1 cellular context compared by ENCODE assay signal in the genomic region with DNA sequence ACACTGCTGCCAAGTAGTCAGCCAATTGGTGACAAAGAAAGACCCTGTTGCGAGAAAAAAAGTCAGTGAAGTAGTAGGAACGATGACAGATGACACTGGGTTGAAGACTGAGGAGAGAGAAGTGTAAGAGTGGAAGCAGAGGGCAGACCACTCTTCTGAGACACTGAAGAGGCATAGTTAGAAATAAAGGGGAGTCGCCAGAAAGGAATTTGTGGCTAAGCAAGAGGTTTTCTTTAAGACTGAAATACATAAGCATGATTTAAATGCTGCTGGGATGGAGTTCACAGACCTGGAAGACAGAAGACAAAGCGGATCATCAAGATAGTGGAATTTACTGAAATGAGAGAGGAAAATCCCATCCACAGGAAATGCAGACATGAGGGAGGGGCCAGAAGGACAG.
TF ChIP-seq lines count a peak whose summit lies in the region.

No MANE protein-coding gene starts in this region.

TF ChIP-seq in IMR-90, 13 proteins besides CTCF, POLR2A, EP300 and RAD21:
- no peak for TF ChIP-seq MXI1 (IDR thresholded peaks at IDR 0.05; ENCODE audit: borderline replicate concordance, low read depth, low read length)
- TF ChIP-seq NFE2L2 (IDR thresholded peaks at IDR 0.05; ENCODE audit: low read depth, low read length) = no peak
- no peak for TF ChIP-seq SMC3 (IDR thresholded peaks at IDR 0.05; ENCODE audit: low read depth, low read length)
- TF ChIP-seq, protein P1, sequence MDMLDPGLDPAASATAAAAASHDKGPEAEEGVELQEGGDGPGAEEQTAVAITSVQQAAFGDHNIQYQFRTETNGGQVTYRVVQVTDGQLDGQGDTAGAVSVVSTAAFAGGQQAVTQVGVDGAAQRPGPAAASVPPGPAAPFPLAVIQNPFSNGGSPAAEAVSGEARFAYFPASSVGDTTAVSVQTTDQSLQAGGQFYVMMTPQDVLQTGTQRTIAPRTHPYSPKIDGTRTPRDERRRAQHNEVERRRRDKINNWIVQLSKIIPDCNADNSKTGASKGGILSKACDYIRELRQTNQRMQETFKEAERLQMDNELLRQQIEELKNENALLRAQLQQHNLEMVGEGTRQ (IDR thresholded peaks at IDR 0.05; ENCODE audit: low read depth, low read length) = no peak
- TF ChIP-seq, protein P2, sequence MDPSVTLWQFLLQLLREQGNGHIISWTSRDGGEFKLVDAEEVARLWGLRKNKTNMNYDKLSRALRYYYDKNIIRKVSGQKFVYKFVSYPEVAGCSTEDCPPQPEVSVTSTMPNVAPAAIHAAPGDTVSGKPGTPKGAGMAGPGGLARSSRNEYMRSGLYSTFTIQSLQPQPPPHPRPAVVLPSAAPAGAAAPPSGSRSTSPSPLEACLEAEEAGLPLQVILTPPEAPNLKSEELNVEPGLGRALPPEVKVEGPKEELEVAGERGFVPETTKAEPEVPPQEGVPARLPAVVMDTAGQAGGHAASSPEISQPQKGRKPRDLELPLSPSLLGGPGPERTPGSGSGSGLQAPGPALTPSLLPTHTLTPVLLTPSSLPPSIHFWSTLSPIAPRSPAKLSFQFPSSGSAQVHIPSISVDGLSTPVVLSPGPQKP (IDR thresholded peaks at IDR 0.05; ENCODE audit: borderline replicate concordance, low read depth, low read length) = no peak
- no peak for TF ChIP-seq MAZ (IDR thresholded peaks at IDR 0.05; ENCODE audit: borderline replicate concordance, low read depth, low read length)
- TF ChIP-seq MAFK (IDR thresholded peaks at IDR 0.05; ENCODE audit: low read depth, low read length) = no peak
- TF ChIP-seq RFX5 (IDR thresholded peaks at IDR 0.05; ENCODE audit: low read depth, low read length) = no peak
- no peak for TF ChIP-seq FOS (IDR thresholded peaks at IDR 0.05; ENCODE audit: low read depth, low read length)
- TF ChIP-seq BHLHE40 (IDR thresholded peaks at IDR 0.05; ENCODE audit: low read depth, low read length) = no peak
- TF ChIP-seq RCOR1 (IDR thresholded peaks at IDR 0.05; ENCODE audit: insufficient replicate concordance, low read length) = no peak
